In genomic region chr20:1622450-1622849, GRCh38 we compare ENCODE assay signal across 15 cellular contexts. TPM values are rescaled to one million over a fixed set of nuclear protein-coding genes. Genes with fewer than 3 reads are reported as not detected.
DNase-seq lines count a peak whose midpoint lies in the region; ATAC-seq and TF ChIP-seq lines count a peak whose summit lies in the region.
"Had no signal": no experiment of that assay in that cellular context is flagged by ENCODE, and none has a peak within 500 bp of the region (broad histone marks: within the 10 kb centered on the region; RNA-seq: fewer than 3 reads in every experiment).

No MANE protein-coding gene starts in this region.

- no peak for TF ChIP-seq CTCF in nephron progenitor cell (IDR thresholded peaks at IDR 0.05)

- H3K9me3 Mint-ChIP-seq in activated CD4-positive, alpha-beta T cell treated with anti-CD3 and anti-CD28 coated beads, Interleukin-2, amount 10 ng/mL, durations not matched to agents 7 days and 5 days, result peaks cover 11% of the 10 kb centered on the region
- H3K9me3 Mint-ChIP-seq in activated naive CD4-positive, alpha-beta T cell treated with anti-CD3 and anti-CD28 coated beads, Interleukin-2, amount 50 U/mL, for 72 hours, result peaks cover 3 to 10% of the 10 kb centered on the region in 2 donors
- H3K9me3 Mint-ChIP-seq in stimulated activated memory B cell treated with anti-CD40 and anti-IgM and Interleukin-4, amounts not matched to agents 10 μg/mL and 1 μg/mL and 100 μg/mL, for 72 hours, result peaks cover 10% of the 10 kb centered on the region
- peaks cover 10% of the 10 kb centered on the region for H3K9me3 Mint-ChIP-seq in nephron progenitor cell

- CTCF ChIA-PET in activated CD4-positive, alpha-beta T cell treated with anti-CD3 and anti-CD28 coated beads, Interleukin-2, amount 10 ng/mL, durations not matched to agents 7 days and 5 days (lab: Charles Lee), result no interaction called here

- peaks cover 70% of the 10 kb centered on the region for H3K4me1 Mint-ChIP-seq in activated CD4-positive, alpha-beta T cell treated with anti-CD3 and anti-CD28 coated beads, Interleukin-2, amount 10 ng/mL, durations not matched to agents 7 days and 5 days
- peaks cover 89% of the 10 kb centered on the region for H3K4me1 Mint-ChIP-seq in stimulated activated memory B cell treated with anti-CD40 and anti-IgM and Interleukin-4, amounts not matched to agents 10 μg/mL and 1 μg/mL and 100 μg/mL, for 72 hours
- H3K4me1 Mint-ChIP-seq in nephron progenitor cell, result no peaks in the 10 kb centered on the region
- H3K4me1 Mint-ChIP-seq: nephron had no signal

- DNase-seq in activated CD4-positive, alpha-beta T cell treated with anti-CD3 and anti-CD28 coated beads, Interleukin-2, amount 10 ng/mL, durations not matched to agents 7 days and 5 days, result peak; percentile 26
- DNase-seq in activated CD4-positive, alpha-beta T cell treated with anti-CD3 and anti-CD28 coated beads, Interleukin-2, amount 50 U/mL, for 48 hours, result no peak
- peak; percentile 77 for DNase-seq in NOMO-1 treated with DMSO at 0.1 percent for 48 hours (lab: John Stamatoyannopoulos, UW; ENCODE audit: unreplicated experiment)
- no peak for DNase-seq in activated naive CD4-positive, alpha-beta T cell treated with anti-CD3 and anti-CD28 coated beads, Interleukin-2, amount 50 U/mL, for 72 hours (ENCODE audit: low spot score in 2 of 2)
- no peak for DNase-seq in nephron progenitor cell
- no peak for DNase-seq in DMS114 treated with DMSO at 0.1 percent for 48 hours (lab: John Stamatoyannopoulos, UW; ENCODE audit: unreplicated experiment)
- DNase-seq: activated CD4-positive, alpha-beta T cell treated with anti-CD3 and anti-CD28 coated beads, Interleukin-2, amount 50 U/mL, for 1 hour; foreskin melanocyte; islet precursor cell; NCI-H345 had no signal

- peak overlapping the region; percentile 88 for H3K27ac Mint-ChIP-seq in activated CD4-positive, alpha-beta T cell treated with anti-CD3 and anti-CD28 coated beads, Interleukin-2, amount 10 ng/mL, durations not matched to agents 7 days and 5 days
- peak overlapping the region; percentile 20 to 77 for H3K27ac Mint-ChIP-seq in activated naive CD4-positive, alpha-beta T cell treated with anti-CD3 and anti-CD28 coated beads, Interleukin-2, amount 50 U/mL, for 72 hours
- H3K27ac Mint-ChIP-seq in stimulated activated memory B cell treated with anti-CD40 and anti-IgM and Interleukin-4, amounts not matched to agents 10 μg/mL and 1 μg/mL and 100 μg/mL, for 72 hours, result peak overlapping the region; percentile 73
- no peak overlapping the region for H3K27ac Mint-ChIP-seq in nephron progenitor cell
- H3K27ac Mint-ChIP-seq: nephron had no signal

- no peaks in the 10 kb centered on the region for H3K27me3 Mint-ChIP-seq in activated CD4-positive, alpha-beta T cell treated with anti-CD3 and anti-CD28 coated beads, Interleukin-2, amount 10 ng/mL, durations not matched to agents 7 days and 5 days
- H3K27me3 Mint-ChIP-seq in stimulated activated memory B cell treated with anti-CD40 and anti-IgM and Interleukin-4, amounts not matched to agents 10 μg/mL and 1 μg/mL and 100 μg/mL, for 72 hours, result no peaks in the 10 kb centered on the region
- H3K27me3 Mint-ChIP-seq in nephron progenitor cell (ENCODE audit: low read depth, poor library complexity), result peaks cover 12% of the 10 kb centered on the region

- ATAC-seq in activated naive CD4-positive, alpha-beta T cell treated with anti-CD3 and anti-CD28 coated beads, Interleukin-2, amount 50 U/mL, for 72 hours, result peak in 1 of 2 donors; percentile 24
- ATAC-seq in stimulated activated memory B cell treated with anti-CD40 and anti-IgM and Interleukin-4, amounts not matched to agents 10 μg/mL and 1 μg/mL and 100 μg/mL, for 72 hours, result peak; percentile 85
- no peak for ATAC-seq in HG03045 (IDR thresholded peaks at IDR 0.05; ENCODE audit: unreplicated experiment)
- ATAC-seq: A549 had no signal

- no peak overlapping the region for H3K4me3 Mint-ChIP-seq in activated CD4-positive, alpha-beta T cell treated with anti-CD3 and anti-CD28 coated beads, Interleukin-2, amount 10 ng/mL, durations not matched to agents 7 days and 5 days
- no peak overlapping the region for H3K4me3 Mint-ChIP-seq in stimulated activated memory B cell treated with anti-CD40 and anti-IgM and Interleukin-4, amounts not matched to agents 10 μg/mL and 1 μg/mL and 100 μg/mL, for 72 hours
- H3K4me3 Mint-ChIP-seq in nephron progenitor cell, result no peak overlapping the region
- H3K4me3 Mint-ChIP-seq: nephron had no signal

- H3K36me3 Mint-ChIP-seq in activated CD4-positive, alpha-beta T cell treated with anti-CD3 and anti-CD28 coated beads, Interleukin-2, amount 10 ng/mL, durations not matched to agents 7 days and 5 days (ENCODE audit: low read depth), result peaks cover 39% of the 10 kb centered on the region
- H3K36me3 Mint-ChIP-seq in activated naive CD4-positive, alpha-beta T cell treated with anti-CD3 and anti-CD28 coated beads, Interleukin-2, amount 50 U/mL, for 72 hours, result peaks cover 10 to 33% of the 10 kb centered on the region in 2 donors
- no peaks in the 10 kb centered on the region for H3K36me3 Mint-ChIP-seq in stimulated activated memory B cell treated with anti-CD40 and anti-IgM and Interleukin-4, amounts not matched to agents 10 μg/mL and 1 μg/mL and 100 μg/mL, for 72 hours
- H3K36me3 Mint-ChIP-seq in nephron progenitor cell (ENCODE audit: low read depth), result no peaks in the 10 kb centered on the region

- POLR2A ChIA-PET in activated CD4-positive, alpha-beta T cell treated with anti-CD3 and anti-CD28 coated beads, Interleukin-2, amount 10 ng/mL, durations not matched to agents 7 days and 5 days (lab: Charles Lee), result no interaction called here

RNA-seq across cellular contexts. Expression of gene SIRPB1, which starts 2.6 kb away (rescaled TPM):
- total RNA-seq in activated CD4-positive, alpha-beta T cell treated with anti-CD3 and anti-CD28 coated beads, Interleukin-2, amount 10 ng/mL, durations not matched to agents 7 days and 5 days, result 1 to 10 TPM; 3.6 to 4.5 TPM
- total RNA-seq in activated naive CD4-positive, alpha-beta T cell treated with anti-CD3 and anti-CD28 coated beads, Interleukin-2, amount 50 U/mL, for 72 hours, result 1 to 10 TPM in 1 of 2 donors, under 1 TPM in 1; 0.99 to 1.9 TPM

RNA-seq across cellular contexts. Expression of gene SIRPG, which starts 35.1 kb away (rescaled TPM):
- 10 to 100 TPM; 82.6 to 90.1 TPM for total RNA-seq in activated CD4-positive, alpha-beta T cell treated with anti-CD3 and anti-CD28 coated beads, Interleukin-2, amount 10 ng/mL, durations not matched to agents 7 days and 5 days
- total RNA-seq in activated naive CD4-positive, alpha-beta T cell treated with anti-CD3 and anti-CD28 coated beads, Interleukin-2, amount 50 U/mL, for 72 hours, result 10 to 100 TPM; 46.9 to 67.8 TPM
- total RNA-seq: SK-MEL-5 had no signal

Comparison
In these comparisons a context has a peak if more than half of its experiments do, and no peak if none do; other contexts are left out.
1. DNase-seq: peak in activated CD4-positive, alpha-beta T cell treated with anti-CD3 and anti-CD28 coated beads, Interleukin-2, amount 10 ng/mL, durations not matched to agents 7 days and 5 days (single experiment) and NOMO-1 treated with DMSO at 0.1 percent for 48 hours (single experiment); none in activated CD4-positive, alpha-beta T cell treated with anti-CD3 and anti-CD28 coated beads, Interleukin-2, amount 50 U/mL, for 48 hours (0 of 2), activated naive CD4-positive, alpha-beta T cell treated with anti-CD3 and anti-CD28 coated beads, Interleukin-2, amount 50 U/mL, for 72 hours (0 of 2), nephron progenitor cell (single experiment) and DMS114 treated with DMSO at 0.1 percent for 48 hours (single experiment).